Comparison of ENCODE assay signal across 23 cellular contexts in the genomic region with DNA sequence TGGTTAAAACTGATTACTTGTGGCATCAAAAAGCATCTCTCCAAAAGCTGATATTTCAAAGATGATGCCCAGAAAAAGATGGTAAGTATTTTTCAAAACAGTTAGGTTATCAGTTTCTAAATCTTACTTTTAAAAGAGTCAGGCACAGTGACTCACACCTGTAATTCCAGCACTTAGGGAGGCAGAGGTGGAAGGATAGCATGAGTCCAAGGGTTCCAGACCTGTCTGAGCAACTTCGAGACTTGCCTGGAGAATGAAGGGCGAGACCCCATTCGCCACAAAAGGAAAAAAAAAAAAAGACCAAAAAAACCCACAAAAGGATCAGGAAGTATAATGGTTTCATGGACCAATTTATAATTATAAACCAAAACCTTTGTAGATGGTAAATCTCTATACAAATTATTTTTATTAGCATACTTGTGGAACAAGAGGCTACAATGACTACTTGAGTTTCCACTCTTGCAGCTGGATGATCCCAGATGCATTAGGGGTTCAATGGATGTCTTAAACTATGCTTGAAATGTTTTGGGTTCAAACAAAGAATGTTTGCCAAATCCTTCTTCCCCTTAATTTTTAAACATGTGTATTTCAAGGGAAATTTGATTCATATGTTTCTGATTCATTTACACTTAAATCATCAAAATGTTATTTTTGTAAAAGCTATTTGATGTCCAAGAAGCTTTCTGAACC.
DNase-seq lines count a peak whose midpoint lies in the region; ATAC-seq and TF ChIP-seq lines count a peak whose summit lies in the region.
"Had no signal": no experiment of that assay in that cellular context is flagged by ENCODE, and none has a peak within 500 bp of the region (broad histone marks: within the 10 kb centered on the region; RNA-seq: fewer than 3 reads in every experiment).

No MANE protein-coding gene starts in this region.

- H3F3A ChIP-seq in GM23248 (ENCODE audit: insufficient read depth), result peaks cover 49% of the 10 kb centered on the region

- peaks cover 8% of the 10 kb centered on the region; the same call in 1 of the 2 replicates for H4K20me1 ChIP-seq in GM23248 (ENCODE audit: insufficient read depth)
- H4K20me1 ChIP-seq: BLaER1 treated with 17β-estradiol and CSF1 and Interleukin-3, amounts not matched to agents 10 nM and 100 nM had no signal

- H2AFZ ChIP-seq in GM23248, result no peak overlapping the region

- no peaks in the 10 kb centered on the region for H3K9me2 ChIP-seq in GM23248 (ENCODE audit: insufficient read depth)

- TF ChIP-seq CTCF in VCaP (conservative IDR thresholded peaks at IDR 0.05) (no peak), foreskin keratinocyte (conservative IDR thresholded peaks at IDR 0.05) (no peak)

- H3K36me3 ChIP-seq in GM23248 (ENCODE audit: low read depth), result peaks cover 19% of the 10 kb centered on the region
- H3K36me3 ChIP-seq: BLaER1 treated with 17β-estradiol and CSF1 and Interleukin-3, amounts not matched to agents 10 nM and 100 nM had no signal

- no peak overlapping the region for H3K4me3 ChIP-seq in GM23248
- H3K4me3 ChIP-seq: BLaER1 treated with 17β-estradiol and CSF1 and Interleukin-3, amounts not matched to agents 10 nM and 100 nM had no signal

- H3K27me3 ChIP-seq in GM23248 (replicated peaks; ENCODE audit: insufficient read depth) (no peaks in the 10 kb centered on the region), foreskin keratinocyte (no peaks in the 10 kb centered on the region)
- H3K27me3 ChIP-seq: BLaER1 treated with 17β-estradiol and CSF1 and Interleukin-3, amounts not matched to agents 10 nM and 100 nM had no signal

- 96 to 100% methylated on average over 3 of the region's 3 CpGs for WGBS in GM23248 (ENCODE audit: low coverage in 1 of 2, low lambda C conversion rate in 2 of 2, missing lambda C conversion rate in 2 of 2), 2 experiments

- in situ Hi-C loops in GM23248 (cut with MboI), result no loop called here

- peak; percentile 3 for DNase-seq in DMS53 (lab: John Stamatoyannopoulos, UW)
- no peak for DNase-seq in DMS53 treated with DMSO at 0.1 percent for 48 hours (lab: John Stamatoyannopoulos, UW; ENCODE audit: unreplicated experiment)
- DNase-seq in GM23248, result peak; percentile 18
- peak; percentile 46 to 72 for DNase-seq in foreskin keratinocyte
- no peak for DNase-seq in activated CD4-positive, alpha-beta T cell treated with anti-CD3 and anti-CD28 coated beads for 1 hour
- DNase-seq in NCI-H345 (lab: John Stamatoyannopoulos, UW), result no peak
- DNase-seq in SIG-M5 treated with dmso at 0.1 percent for 504 hours (lab: John Stamatoyannopoulos, UW; ENCODE audit: unreplicated experiment), result no peak
- DNase-seq: ACHN; CD4-positive, alpha-beta memory T cell; KBM-7; NCI-H146; NCI-H2029; NCI-H446; NCI-H526; OCI-M1; SW 1271; T-helper 17 cell had no signal

- H3K9ac ChIP-seq in GM23248, result no peak overlapping the region
- H3K9ac ChIP-seq: BLaER1 treated with 17β-estradiol and CSF1 and Interleukin-3, amounts not matched to agents 10 nM and 100 nM had no signal

- H3K4me1 ChIP-seq in GM23248 (ENCODE audit: insufficient read depth), result peaks cover 44% of the 10 kb centered on the region
- H3K4me1 ChIP-seq in foreskin keratinocyte, result peaks cover 11% of the 10 kb centered on the region
- H3K4me1 ChIP-seq: BLaER1 treated with 17β-estradiol and CSF1 and Interleukin-3, amounts not matched to agents 10 nM and 100 nM had no signal

- no peaks in the 10 kb centered on the region for H3K9me3 ChIP-seq in GM23248 (ENCODE audit: low read depth)
- H3K9me3 ChIP-seq: BLaER1 treated with 17β-estradiol and CSF1 and Interleukin-3, amounts not matched to agents 10 nM and 100 nM had no signal

- no peak overlapping the region for H3K27ac ChIP-seq in GM23248
- H3K27ac ChIP-seq in VCaP, result peak overlapping the region; percentile 80
- H3K27ac ChIP-seq in foreskin keratinocyte, result no peak overlapping the region
- H3K27ac ChIP-seq: 22Rv1; BLaER1 treated with 17β-estradiol and CSF1 and Interleukin-3, amounts not matched to agents 10 nM and 100 nM; HL-60 had no signal

- peak; percentile 35 for ATAC-seq in foreskin keratinocyte
- ATAC-seq: HepG2, Right ventricle myocardium inferior, T-helper 17 cell had no signal

- peaks cover 100% of the 10 kb centered on the region for H3K79me2 ChIP-seq in GM23248 (ENCODE audit: insufficient read depth)

- H3K4me2 ChIP-seq in GM23248 (ENCODE audit: unreplicated experiment), result no peak overlapping the region
- H3K4me2 ChIP-seq: BLaER1 treated with 17β-estradiol and CSF1 and Interleukin-3, amounts not matched to agents 10 nM and 100 nM had no signal

Comparison
In these comparisons a context has a peak if more than half of its experiments do, and no peak if none do; other contexts are left out.
1. DNase-seq: peak in DMS53 (single experiment), GM23248 (single experiment) and foreskin keratinocyte (2 of 2); none in DMS53 treated with DMSO at 0.1 percent for 48 hours (single experiment), activated CD4-positive, alpha-beta T cell treated with anti-CD3 and anti-CD28 coated beads for 1 hour (single experiment), NCI-H345 (single experiment) and SIG-M5 treated with dmso at 0.1 percent for 504 hours (single experiment).